23 cellular contexts compared by ENCODE assay signal in the genomic region with DNA sequence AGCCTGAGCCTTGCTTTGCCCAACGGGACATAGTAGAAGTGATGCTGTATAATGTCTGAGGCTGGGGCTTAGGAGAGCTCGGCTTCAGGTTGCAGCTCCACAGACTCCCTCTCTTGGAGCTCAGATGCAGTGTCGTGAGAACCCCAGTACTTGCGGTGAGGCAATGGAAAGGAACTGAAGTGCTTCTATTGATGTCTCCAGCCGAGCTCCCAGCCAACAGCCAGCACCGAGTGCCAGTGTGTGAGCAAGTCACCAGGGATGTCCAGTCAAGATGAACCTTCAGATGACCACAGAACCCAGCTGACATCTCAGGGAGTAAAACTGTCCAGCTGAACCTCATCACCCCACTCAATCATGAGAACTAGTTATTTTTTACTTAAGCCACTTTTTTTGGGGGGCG.
"Had no signal": no experiment of that assay in that cellular context is flagged by ENCODE, and none has a peak within 500 bp of the region (broad histone marks: within the 10 kb centered on the region; RNA-seq: fewer than 3 reads in every experiment).

No MANE protein-coding gene starts in this region.

- H3K27me3 ChIP-seq: hepatocyte, ovary, right atrium auricular region, right lobe of liver, testis, thyroid gland, upper lobe of right lung had no signal

- H2AFZ ChIP-seq: hepatocyte had no signal

- H3K4me3 ChIP-seq: hepatocyte, left ventricle myocardium inferior, lung, ovary, right atrium auricular region, right lobe of liver, skin epidermis, stomach, testis, thyroid gland, upper lobe of right lung had no signal

- H3K79me2 ChIP-seq: hepatocyte had no signal

- H3K27ac ChIP-seq: hepatocyte, left ventricle myocardium inferior, ovary, right atrium auricular region, right lobe of liver, skin epidermis, testis, thyroid gland, upper lobe of right lung had no signal

- H3K36me3 ChIP-seq: left ventricle myocardium inferior, ovary, right atrium auricular region, right lobe of liver, stomach, thyroid gland, upper lobe of right lung had no signal

- H3K9me3 Mint-ChIP-seq: natural killer cell treated with Interleukin-12 subunit alpha and Interleukin-12 subunit beta and Interleukin-15 and Interleukin-18, amount 100 ng/mL, for 72 hours had no signal

- H3K4me2 ChIP-seq: hepatocyte had no signal

- H3K4me1 Mint-ChIP-seq: mesothelial cell of epicardium; stimulated activated naive B cell treated with anti-CD40 and anti-IgM and Interleukin-4, amounts not matched to agents 10 μg/mL and 1 μg/mL and 100 μg/mL, for 72 hours had no signal

- H3K9me3 ChIP-seq: ovary, right lobe of liver, testis, thyroid gland, upper lobe of right lung had no signal

- DNase-seq: left ventricle myocardium inferior; mesendoderm; naive thymus-derived CD4-positive, alpha-beta T cell; ovary; right lobe of liver; stimulated activated CD4-positive, alpha-beta T cell treated with anti-CD3 and anti-CD28 coated beads, Interleukin-12 subunit alpha, Interleukin-12 subunit beta, amount 100 ng/mL, for 4 hours; stimulated activated CD4-positive, alpha-beta T cell treated with anti-CD3 and anti-CD28 coated beads, Interleukin-15, amount 100 ng/mL, for 24 hours; stimulated activated CD4-positive, alpha-beta T cell treated with anti-CD3 and anti-CD28 coated beads, Interleukin-2, amount 100 ng/mL, for 24 hours; stimulated activated CD4-positive, alpha-beta T cell treated with anti-CD3 and anti-CD28 coated beads, Interleukin-4, amount 100 ng/mL, for 1 hour; stimulated activated naive B cell treated with anti-CD40 and anti-IgM and Interleukin-4, amounts not matched to agents 10 μg/mL and 1 μg/mL and 100 μg/mL, for 72 hours; stimulated activated naive CD8-positive, alpha-beta T cell treated with anti-CD3 and anti-CD28 coated beads, Interleukin-15, Interleukin-2, amounts not matched to agents 100 U/mL and 50 U/mL, for 24 hours; stomach; testis; thyroid gland; trophoblast cell; upper lobe of right lung had no signal

- H3K4me1 ChIP-seq: left ventricle myocardium inferior, right atrium auricular region, right lobe of liver, stomach, testis, thyroid gland, upper lobe of right lung had no signal

- H3K36me3 Mint-ChIP-seq: mesothelial cell of epicardium; stimulated activated naive B cell treated with anti-CD40 and anti-IgM and Interleukin-4, amounts not matched to agents 10 μg/mL and 1 μg/mL and 100 μg/mL, for 72 hours had no signal

- H3K27ac Mint-ChIP-seq: mesothelial cell of epicardium; naive thymus-derived CD4-positive, alpha-beta T cell; natural killer cell treated with Interleukin-12 subunit alpha and Interleukin-12 subunit beta and Interleukin-15 and Interleukin-18, amount 100 ng/mL, for 72 hours; progenitor cell of endocrine pancreas; stimulated activated naive B cell treated with anti-CD40 and anti-IgM and Interleukin-4, amounts not matched to agents 10 μg/mL and 1 μg/mL and 100 μg/mL, for 72 hours had no signal

- H3K4me3 Mint-ChIP-seq: mesothelial cell of epicardium; naive thymus-derived CD4-positive, alpha-beta T cell; natural killer cell treated with Interleukin-12 subunit alpha and Interleukin-12 subunit beta and Interleukin-15 and Interleukin-18, amount 100 ng/mL, for 72 hours; stimulated activated naive B cell treated with anti-CD40 and anti-IgM and Interleukin-4, amounts not matched to agents 10 μg/mL and 1 μg/mL and 100 μg/mL, for 72 hours had no signal
